ENCODE assay signal across 7 cellular contexts in genomic region chr12:116141110-116141832, GRCh38.
DNase-seq lines count a peak whose midpoint lies in the region; ATAC-seq and TF ChIP-seq lines count a peak whose summit lies in the region.

No MANE protein-coding gene starts in this region.

- H3F3A ChIP-seq in DOHH2 (ENCODE audit: control insufficient read depth, insufficient read depth) = no peaks in the 10 kb centered on the region
- 0 out of 2 replicates have a peak, but pooled peaks cover 4% of the 10 kb centered on the region for H3F3A ChIP-seq in Loucy (ENCODE audit: low read depth)

- H3K9me3 ChIP-seq in DOHH2 (ENCODE audit: control insufficient read depth, insufficient read depth, low read length) = no peaks in the 10 kb centered on the region
- no peaks in the 10 kb centered on the region for H3K9me3 ChIP-seq in Loucy (ENCODE audit: insufficient read depth, low read depth, low read length)

- peak; percentile 30 for DNase-seq in cerebellum (ENCODE audit: low spot score)
- DNase-seq in A172 (ENCODE audit: low spot score) = no peak
- DNase-seq in dedifferentiated amniotic fluid mesenchymal stem cell (ENCODE audit: extremely low spot score) = no peak

- H3K9me2 ChIP-seq in DOHH2 (replicated peaks; ENCODE audit: control insufficient read depth, low read length) (no peaks in the 10 kb centered on the region), Loucy (replicated peaks; ENCODE audit: low read depth, low read length) (no peaks in the 10 kb centered on the region)

- H4K20me1 ChIP-seq in DOHH2 (ENCODE audit: control insufficient read depth, insufficient read depth, low read depth, low read length) (peaks cover 37% of the 10 kb centered on the region), Loucy (ENCODE audit: insufficient read depth, low read length, poor library complexity, severe bottlenecking) (peaks cover 46% of the 10 kb centered on the region)

- H3K36me3 ChIP-seq in DOHH2 (ENCODE audit: control insufficient read depth, low read length) = no peaks in the 10 kb centered on the region
- no peaks in the 10 kb centered on the region for H3K36me3 ChIP-seq in Loucy (ENCODE audit: insufficient read depth, low read length)
- no peaks in the 10 kb centered on the region for H3K36me3 ChIP-seq in rectal smooth muscle tissue (ENCODE audit: control insufficient read depth, insufficient read depth, low read length)

- H3K4me3 ChIP-seq in DOHH2 (ENCODE audit: low read length) = no peak overlapping the region
- H3K4me3 ChIP-seq in Loucy (ENCODE audit: low read length, poor library complexity, severe bottlenecking) = no peak overlapping the region
- no peak overlapping the region for H3K4me3 ChIP-seq in rectal smooth muscle tissue (ENCODE audit: low read length)

- H3K4me2 ChIP-seq in DOHH2 (ENCODE audit: low read length) (no peak overlapping the region), Loucy (ENCODE audit: low read depth, low read length, poor library complexity, severe bottlenecking) (no peak overlapping the region)

- H3K79me2 ChIP-seq in DOHH2 (ENCODE audit: control insufficient read depth, low read length) (peaks cover 49% of the 10 kb centered on the region), Loucy (ENCODE audit: insufficient read depth, low read length) (peaks cover 90% of the 10 kb centered on the region)

- H2AFZ ChIP-seq in Loucy (ENCODE audit: low read length) = no peak overlapping the region

- no peak overlapping the region for H3K27ac ChIP-seq in DOHH2 (ENCODE audit: low read depth, low read length)
- peak overlapping the region; percentile 30 for H3K27ac ChIP-seq in rectal smooth muscle tissue (ENCODE audit: low read depth, low read length)

- H3K4me1 ChIP-seq in DOHH2 (ENCODE audit: control insufficient read depth, low read length) (peaks cover 15% of the 10 kb centered on the region), Loucy (ENCODE audit: insufficient read depth, low read length, poor library complexity, severe bottlenecking) (peaks cover 57% of the 10 kb centered on the region), rectal smooth muscle tissue (ENCODE audit: control insufficient read depth, insufficient read depth, low read length) (peaks cover 33% of the 10 kb centered on the region)

- H3K9ac ChIP-seq in Loucy (ENCODE audit: low read depth, low read length, poor library complexity, severe bottlenecking) = peak overlapping the region; percentile 21
- H3K9ac ChIP-seq in rectal smooth muscle tissue (ENCODE audit: low read length) = no peak overlapping the region

- H3K27me3 ChIP-seq in DOHH2 (ENCODE audit: control insufficient read depth, low read length) (no peaks in the 10 kb centered on the region), Loucy (ENCODE audit: insufficient read depth, low read length, poor library complexity, severe bottlenecking) (no peaks in the 10 kb centered on the region), rectal smooth muscle tissue (ENCODE audit: control insufficient read depth, insufficient read depth, low read length) (no peaks in the 10 kb centered on the region)

- ATAC-seq in GM18498 (IDR thresholded peaks at IDR 0.05; ENCODE audit: unreplicated experiment) = no peak

- TF ChIP-seq CTCF in DOHH2 (IDR thresholded peaks at IDR 0.05; ENCODE audit: low read depth, low read length, poor library complexity, severe bottlenecking) (peak; percentile 27), Loucy (conservative IDR thresholded peaks at IDR 0.05; ENCODE audit: low read length) (peak; percentile 67)
